ENCODE assay signal across 8 cellular contexts in genomic region chr9:131697097-131697496, GRCh38. TPM values are rescaled to one million over a fixed set of nuclear protein-coding genes. Genes with fewer than 3 reads are reported as not detected.
DNase-seq lines count a peak whose midpoint lies in the region; ATAC-seq lines count a peak whose summit lies in the region.

No MANE protein-coding gene starts in this region.

- H3K36me3 Mint-ChIP-seq in stimulated activated naive B cell treated with anti-CD40 and anti-IgM and Interleukin-4, amounts not matched to agents 10 μg/mL and 1 μg/mL and 100 μg/mL, for 72 hours = peaks cover 33 to 52% of the 10 kb centered on the region in 2 donors

- H3K4me1 Mint-ChIP-seq in stimulated activated naive B cell treated with anti-CD40 and anti-IgM and Interleukin-4, amounts not matched to agents 10 μg/mL and 1 μg/mL and 100 μg/mL, for 72 hours = peaks cover 75 to 100% of the 10 kb centered on the region in 2 donors

- DNase-seq in cerebellum (ENCODE audit: low spot score) (peak; percentile 75), SKM-1 (lab: John Stamatoyannopoulos, UW; ENCODE audit: unreplicated experiment) (no peak), COR-L47 (lab: John Stamatoyannopoulos, UW) (no peak), ureter (ENCODE audit: low spot score) (no peak)
- no peak for DNase-seq in stimulated activated naive B cell treated with anti-CD40 and anti-IgM and Interleukin-4, amounts not matched to agents 10 μg/mL and 1 μg/mL and 100 μg/mL, for 72 hours

- no peaks in the 10 kb centered on the region for H3K9me3 ChIP-seq in HUES6 (ENCODE audit: control insufficient read depth, insufficient read depth, low read depth, low read length)

- H3K9ac ChIP-seq in HUES6 (ENCODE audit: low read length) = peak overlapping the region; percentile 9

- peaks cover 88% of the 10 kb centered on the region for H3K4me1 ChIP-seq in HUES6 (ENCODE audit: control insufficient read depth, insufficient read depth, low read length)

- H3K27me3 Mint-ChIP-seq in stimulated activated naive B cell treated with anti-CD40 and anti-IgM and Interleukin-4, amounts not matched to agents 10 μg/mL and 1 μg/mL and 100 μg/mL, for 72 hours = no peaks in the 10 kb centered on the region

- H3K36me3 ChIP-seq in HUES6 (ENCODE audit: control insufficient read depth, insufficient read depth, low read length) = no peaks in the 10 kb centered on the region

- H3K27ac ChIP-seq in HUES6 (ENCODE audit: low read depth, low read length) (peak overlapping the region; percentile 35; the same call in 1 of the 2 replicates), layer of hippocampus (ENCODE audit: low read depth, low read length) (peak overlapping the region; percentile 54)

- no peak overlapping the region for H3K4me3 ChIP-seq in HUES6 (ENCODE audit: low read depth, low read length)

- no peaks in the 10 kb centered on the region for H3K9me3 Mint-ChIP-seq in stimulated activated naive B cell treated with anti-CD40 and anti-IgM and Interleukin-4, amounts not matched to agents 10 μg/mL and 1 μg/mL and 100 μg/mL, for 72 hours

- ATAC-seq in stimulated activated naive B cell treated with anti-CD40 and anti-IgM and Interleukin-4, amounts not matched to agents 10 μg/mL and 1 μg/mL and 100 μg/mL, for 72 hours (replicated peaks) = no peak
- ATAC-seq in HG02870 (IDR thresholded peaks at IDR 0.05; ENCODE audit: unreplicated experiment) = no peak

- H3K27me3 ChIP-seq in HUES6 (ENCODE audit: control insufficient read depth, insufficient read depth, low read length) (no peaks in the 10 kb centered on the region), layer of hippocampus (ENCODE audit: control insufficient read depth, insufficient read depth, low read length) (no peaks in the 10 kb centered on the region)

- H3K4me3 Mint-ChIP-seq in stimulated activated naive B cell treated with anti-CD40 and anti-IgM and Interleukin-4, amounts not matched to agents 10 μg/mL and 1 μg/mL and 100 μg/mL, for 72 hours = no peak overlapping the region

- H3K27ac Mint-ChIP-seq in stimulated activated naive B cell treated with anti-CD40 and anti-IgM and Interleukin-4, amounts not matched to agents 10 μg/mL and 1 μg/mL and 100 μg/mL, for 72 hours = peak overlapping the region; percentile 85

RNA-seq across cellular contexts. Expression of gene RAPGEF1, which starts 42.8 kb away (rescaled TPM):
- total RNA-seq in cerebellum = 45.8 TPM
- 64.9 TPM for total RNA-seq in ureter
